ENCODE assay signal across 1 cellular context in the genomic region with DNA sequence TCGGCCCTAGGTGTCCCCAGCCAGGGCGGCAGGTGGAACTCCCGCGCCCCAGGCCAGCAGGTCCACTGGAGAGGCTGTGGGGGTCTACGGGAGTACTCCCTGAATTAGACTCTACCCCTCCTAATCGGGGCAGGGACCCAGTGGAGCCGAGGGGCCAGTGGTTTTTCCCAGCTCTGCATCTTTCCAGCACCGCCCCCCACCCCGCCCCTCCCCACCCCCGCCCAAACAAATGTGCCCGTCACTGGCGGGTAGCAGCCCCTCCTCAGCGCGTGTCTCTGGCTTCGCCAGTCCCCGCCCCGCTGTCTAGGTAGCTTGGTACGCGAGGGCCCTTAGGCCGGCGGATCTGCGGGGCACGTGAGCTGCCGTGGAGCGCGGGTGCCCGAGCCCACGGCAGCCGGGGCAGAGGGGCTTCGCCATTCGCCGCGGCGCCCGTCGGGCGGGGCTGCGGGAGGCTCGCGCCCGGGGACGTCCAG.
TF ChIP-seq lines count a peak whose summit lies in the region.

No MANE protein-coding gene starts in this region.

TF ChIP-seq in GM23338, 12 proteins besides CTCF, POLR2A, EP300 and RAD21 (continued from another document):
- TF ChIP-seq, protein P1, sequence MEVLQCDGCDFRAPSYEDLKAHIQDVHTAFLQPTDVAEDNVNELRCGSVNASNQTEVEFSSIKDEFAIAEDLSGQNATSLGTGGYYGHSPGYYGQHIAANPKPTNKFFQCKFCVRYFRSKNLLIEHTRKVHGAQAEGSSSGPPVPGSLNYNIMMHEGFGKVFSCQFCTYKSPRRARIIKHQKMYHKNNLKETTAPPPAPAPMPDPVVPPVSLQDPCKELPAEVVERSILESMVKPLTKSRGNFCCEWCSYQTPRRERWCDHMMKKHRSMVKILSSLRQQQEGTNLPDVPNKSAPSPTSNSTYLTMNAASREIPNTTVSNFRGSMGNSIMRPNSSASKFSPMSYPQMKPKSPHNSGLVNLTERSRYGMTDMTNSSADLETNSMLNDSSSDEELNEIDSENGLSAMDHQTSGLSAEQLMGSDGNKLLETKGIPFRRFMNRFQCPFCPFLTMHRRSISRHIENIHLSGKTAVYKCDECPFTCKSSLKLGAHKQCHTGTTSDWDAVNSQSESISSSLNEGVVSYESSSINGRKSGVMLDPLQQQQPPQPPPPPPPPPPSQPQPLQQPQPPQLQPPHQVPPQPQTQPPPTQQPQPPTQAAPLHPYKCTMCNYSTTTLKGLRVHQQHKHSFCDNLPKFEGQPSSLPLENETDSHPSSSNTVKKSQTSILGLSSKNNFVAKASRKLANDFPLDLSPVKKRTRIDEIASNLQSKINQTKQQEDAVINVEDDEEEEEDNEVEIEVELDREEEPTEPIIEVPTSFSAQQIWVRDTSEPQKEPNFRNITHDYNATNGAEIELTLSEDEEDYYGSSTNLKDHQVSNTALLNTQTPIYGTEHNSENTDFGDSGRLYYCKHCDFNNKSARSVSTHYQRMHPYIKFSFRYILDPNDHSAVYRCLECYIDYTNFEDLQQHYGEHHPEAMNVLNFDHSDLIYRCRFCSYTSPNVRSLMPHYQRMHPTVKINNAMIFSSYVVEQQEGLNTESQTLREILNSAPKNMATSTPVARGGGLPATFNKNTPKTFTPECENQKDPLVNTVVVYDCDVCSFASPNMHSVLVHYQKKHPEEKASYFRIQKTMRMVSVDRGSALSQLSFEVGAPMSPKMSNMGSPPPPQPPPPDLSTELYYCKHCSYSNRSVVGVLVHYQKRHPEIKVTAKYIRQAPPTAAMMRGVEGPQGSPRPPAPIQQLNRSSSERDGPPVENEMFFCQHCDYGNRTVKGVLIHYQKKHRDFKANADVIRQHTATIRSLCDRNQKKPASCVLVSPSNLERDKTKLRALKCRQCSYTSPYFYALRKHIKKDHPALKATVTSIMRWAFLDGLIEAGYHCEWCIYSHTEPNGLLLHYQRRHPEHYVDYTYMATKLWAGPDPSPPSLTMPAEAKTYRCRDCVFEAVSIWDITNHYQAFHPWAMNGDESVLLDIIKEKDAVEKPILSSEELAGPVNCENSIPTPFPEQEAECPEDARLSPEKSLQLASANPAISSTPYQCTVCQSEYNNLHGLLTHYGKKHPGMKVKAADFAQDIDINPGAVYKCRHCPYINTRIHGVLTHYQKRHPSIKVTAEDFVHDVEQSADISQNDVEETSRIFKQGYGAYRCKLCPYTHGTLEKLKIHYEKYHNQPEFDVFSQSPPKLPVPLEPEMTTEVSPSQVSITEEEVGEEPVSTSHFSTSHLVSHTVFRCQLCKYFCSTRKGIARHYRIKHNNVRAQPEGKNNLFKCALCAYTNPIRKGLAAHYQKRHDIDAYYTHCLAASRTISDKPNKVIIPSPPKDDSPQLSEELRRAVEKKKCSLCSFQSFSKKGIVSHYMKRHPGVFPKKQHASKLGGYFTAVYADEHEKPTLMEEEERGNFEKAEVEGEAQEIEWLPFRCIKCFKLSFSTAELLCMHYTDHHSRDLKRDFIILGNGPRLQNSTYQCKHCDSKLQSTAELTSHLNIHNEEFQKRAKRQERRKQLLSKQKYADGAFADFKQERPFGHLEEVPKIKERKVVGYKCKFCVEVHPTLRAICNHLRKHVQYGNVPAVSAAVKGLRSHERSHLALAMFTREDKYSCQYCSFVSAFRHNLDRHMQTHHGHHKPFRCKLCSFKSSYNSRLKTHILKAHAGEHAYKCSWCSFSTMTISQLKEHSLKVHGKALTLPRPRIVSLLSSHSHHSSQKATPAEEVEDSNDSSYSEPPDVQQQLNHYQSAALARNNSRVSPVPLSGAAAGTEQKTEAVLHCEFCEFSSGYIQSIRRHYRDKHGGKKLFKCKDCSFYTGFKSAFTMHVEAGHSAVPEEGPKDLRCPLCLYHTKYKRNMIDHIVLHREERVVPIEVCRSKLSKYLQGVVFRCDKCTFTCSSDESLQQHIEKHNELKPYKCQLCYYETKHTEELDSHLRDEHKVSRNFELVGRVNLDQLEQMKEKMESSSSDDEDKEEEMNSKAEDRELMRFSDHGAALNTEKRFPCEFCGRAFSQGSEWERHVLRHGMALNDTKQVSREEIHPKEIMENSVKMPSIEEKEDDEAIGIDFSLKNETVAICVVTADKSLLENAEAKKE (CRISPR knock-in tag; IDR thresholded peaks at IDR 0.05), result no peak
- TF ChIP-seq NANOG (IDR thresholded peaks at IDR 0.05; ENCODE audit: borderline replicate concordance) (no peak), CREB1 (CRISPR knock-in tag; IDR thresholded peaks at IDR 0.05; ENCODE audit: low read depth) (no peak), EZH2 (IDR thresholded peaks at IDR 0.05; ENCODE audit: low read depth, unreplicated experiment) (no peak), ZNF114 (CRISPR knock-in tag; IDR thresholded peaks at IDR 0.05) (no peak), ZNF331 (CRISPR knock-in tag; IDR thresholded peaks at IDR 0.05; ENCODE audit: low read depth) (no peak)
- TF ChIP-seq, protein P2, sequence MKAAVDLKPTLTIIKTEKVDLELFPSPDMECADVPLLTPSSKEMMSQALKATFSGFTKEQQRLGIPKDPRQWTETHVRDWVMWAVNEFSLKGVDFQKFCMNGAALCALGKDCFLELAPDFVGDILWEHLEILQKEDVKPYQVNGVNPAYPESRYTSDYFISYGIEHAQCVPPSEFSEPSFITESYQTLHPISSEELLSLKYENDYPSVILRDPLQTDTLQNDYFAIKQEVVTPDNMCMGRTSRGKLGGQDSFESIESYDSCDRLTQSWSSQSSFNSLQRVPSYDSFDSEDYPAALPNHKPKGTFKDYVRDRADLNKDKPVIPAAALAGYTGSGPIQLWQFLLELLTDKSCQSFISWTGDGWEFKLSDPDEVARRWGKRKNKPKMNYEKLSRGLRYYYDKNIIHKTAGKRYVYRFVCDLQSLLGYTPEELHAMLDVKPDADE (IDR thresholded peaks at IDR 0.05), result no peak
